9 cellular contexts compared by ENCODE assay signal in genomic region chr22:25110846-25111578, GRCh38.
DNase-seq lines count a peak whose midpoint lies in the region; ATAC-seq, FAIRE-seq and TF ChIP-seq lines count a peak whose summit lies in the region.
"Had no signal": no experiment of that assay in that cellular context is flagged by ENCODE, and none has a peak within 500 bp of the region (broad histone marks: within the 10 kb centered on the region; RNA-seq: fewer than 3 reads in every experiment).

No MANE protein-coding gene starts in this region.

- ATAC-seq in GM19452 (IDR thresholded peaks at IDR 0.05; ENCODE audit: unreplicated experiment) = no peak

- intact Hi-C loops in esophagus muscularis mucosa (cut with DNase I) = loop anchor here (2.0 kb wide), 1 partner anchor 62 kb away; no protein-coding TSS in a partner anchor

- TF ChIP-seq EP300 in esophagus muscularis mucosa (IDR thresholded peaks at IDR 0.05) = no peak

- TF ChIP-seq CTCF in D721Med (IDR thresholded peaks at IDR 0.05; ENCODE audit: insufficient read depth, missing control alignments) (peak; percentile 23), esophagus muscularis mucosa (IDR thresholded peaks at IDR 0.05) (peak; percentile 51 to 57 (median 53))

- TF ChIP-seq POLR2A in esophagus muscularis mucosa (IDR thresholded peaks at IDR 0.05; ENCODE audit: low read depth) = no peak

- H3K27ac ChIP-seq in esophagus muscularis mucosa (replicated peaks in 1 of 4) (peak overlapping the region; percentile 72 to 86 (median 80)), muscle layer of duodenum (ENCODE audit: low read length) (peak overlapping the region; percentile 58)

- no peak for DNase-seq in D721Med (ENCODE audit: insufficient read length, low spot score)
- peak; percentile 84 for DNase-seq in HT-29 (ENCODE audit: low spot score)
- DNase-seq in OCI-M1 (lab: John Stamatoyannopoulos, UW) = peak; percentile 94
- peak; percentile 67 to 69 for DNase-seq in activated T-cell treated with anti-CD3 and anti-CD28 coated beads, Interleukin-2, amount 50 U/mL, for 48 hours
- DNase-seq in esophagus muscularis mucosa (ENCODE audit: extremely low spot score) = no peak
- peak; percentile 6 to 18 for DNase-seq in stimulated activated CD8-positive, alpha-beta memory T cell treated with anti-CD3 and anti-CD28 coated beads, Interleukin-7, amount 100 ng/mL, for 1 hour (ENCODE audit: low read depth in 2 of 2)

- H3K4me3 ChIP-seq in esophagus muscularis mucosa (peak overlapping the region; percentile 64 to 75 (median 72)), muscle layer of duodenum (ENCODE audit: low read depth in 1 of 2, low read length in 2 of 2) (peak overlapping the region; percentile 59 to 69)

- 0% methylated on average over 8 of the region's 36 CpGs for WGBS in esophagus muscularis mucosa

- H3K4me1 ChIP-seq in esophagus muscularis mucosa (peaks cover 37 to 56% (median 53%) of the 10 kb centered on the region in 4 donors), muscle layer of duodenum (ENCODE audit: control insufficient read depth in 1 of 2, insufficient read depth in 2 of 2, low read length in 2 of 2) (peaks cover 0 to 17% of the 10 kb centered on the region in 2 donors)

- H3K36me3 ChIP-seq in esophagus muscularis mucosa (peaks cover 0 to 2% (median 0%) of the 10 kb centered on the region in 4 donors), muscle layer of duodenum (ENCODE audit: control insufficient read depth in 1 of 2, insufficient read depth in 2 of 2, low read length in 2 of 2) (no peaks in the 10 kb centered on the region)

- H3K27me3 ChIP-seq in esophagus muscularis mucosa (no peaks in the 10 kb centered on the region), muscle layer of duodenum (ENCODE audit: low read depth, low read length) (peaks cover 6% of the 10 kb centered on the region)

- no peaks in the 10 kb centered on the region for H3K9me3 ChIP-seq in esophagus muscularis mucosa
- H3K9me3 ChIP-seq in muscle layer of duodenum (ENCODE audit: control insufficient read depth in 1 of 2, low read length in 2 of 2) = no peaks in the 10 kb centered on the region

- no peak for FAIRE-seq in D721Med (lab: Jason Lieb, UNC)
- FAIRE-seq: endometrium had no signal

Comparison
In these comparisons a context has a peak if more than half of its experiments do, and no peak if none do; other contexts are left out.
1. DNase-seq: peak in HT-29 (single experiment), OCI-M1 (single experiment), activated T-cell treated with anti-CD3 and anti-CD28 coated beads, Interleukin-2, amount 50 U/mL, for 48 hours (2 of 2) and stimulated activated CD8-positive, alpha-beta memory T cell treated with anti-CD3 and anti-CD28 coated beads, Interleukin-7, amount 100 ng/mL, for 1 hour (2 of 2); none in D721Med (single experiment) and esophagus muscularis mucosa (single experiment).